ENCODE assay signal across 12 cellular contexts in genomic region chr6:137795510-137795909, GRCh38.
"Had no signal": no experiment of that assay in that cellular context is flagged by ENCODE, and none has a peak within 500 bp of the region (broad histone marks: within the 10 kb centered on the region; RNA-seq: fewer than 3 reads in every experiment).

No MANE protein-coding gene starts in this region.

- ATAC-seq: foreskin keratinocyte, left lobe of liver, mucosa of descending colon, WTC11 had no signal

- H3K27ac ChIP-seq: foreskin keratinocyte, sigmoid colon, upper lobe of left lung had no signal

- DNase-seq: activated CD4-positive, alpha-beta T cell treated with anti-CD3 and anti-CD28 coated beads, Interleukin-2, amount 50 U/mL, for 1 hour; activated T-cell treated with anti-CD3 and anti-CD28 coated beads, Interleukin-2, amount 50 U/mL, for 48 hours; foreskin keratinocyte; mammary epithelial cell; mucosa of descending colon; sigmoid colon; stimulated activated CD4-positive, alpha-beta T cell treated with anti-CD3 and anti-CD28 coated beads, Interleukin-2, amount 100 ng/mL, for 24 hours; stimulated activated naive CD4-positive, alpha-beta T cell treated with Interleukin-2 at 50 U/mL for 16 hours; upper lobe of left lung had no signal

- H3K27ac Mint-ChIP-seq: WTC11 had no signal

- H3K4me1 ChIP-seq: foreskin keratinocyte had no signal

- H3K4me3 Mint-ChIP-seq: neural crest cell, WTC11 had no signal

- H3K9me3 Mint-ChIP-seq: neural crest cell, WTC11 had no signal

- H3K9me3 ChIP-seq: mucosa of descending colon, sigmoid colon, upper lobe of left lung had no signal

- H3K27me3 ChIP-seq: foreskin keratinocyte, sigmoid colon, upper lobe of left lung had no signal

- H3K4me3 ChIP-seq: mucosa of descending colon, sigmoid colon, upper lobe of left lung had no signal

- H3K36me3 Mint-ChIP-seq: WTC11 had no signal

- H3K36me3 ChIP-seq: sigmoid colon, upper lobe of left lung had no signal
